ENCODE assay signal across 18 cellular contexts in the genomic region with DNA sequence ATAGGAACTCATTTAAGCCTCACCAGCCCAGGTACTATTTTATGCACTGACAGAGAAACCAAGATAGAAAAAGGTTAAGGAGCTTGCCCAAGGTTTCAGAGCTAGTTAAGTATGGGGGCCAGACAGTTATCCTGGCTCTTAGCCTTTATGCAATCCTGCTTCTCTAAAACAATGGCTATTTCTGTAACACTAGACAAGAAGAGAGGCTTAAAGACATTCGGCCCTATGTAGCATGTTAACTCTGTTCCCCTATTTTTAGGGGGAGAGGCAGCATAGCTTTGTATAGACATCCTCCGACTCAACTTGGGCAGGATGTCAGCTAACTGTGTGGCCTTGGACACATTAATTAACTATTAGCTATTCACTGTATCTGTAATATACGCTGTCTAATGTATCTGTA. TPM values are rescaled to one million over a fixed set of nuclear protein-coding genes. Genes with fewer than 3 reads are reported as not detected.
DNase-seq lines count a peak whose midpoint lies in the region; ATAC-seq, FAIRE-seq and TF ChIP-seq lines count a peak whose summit lies in the region.
"Had no signal": no experiment of that assay in that cellular context is flagged by ENCODE, and none has a peak within 500 bp of the region (broad histone marks: within the 10 kb centered on the region; RNA-seq: fewer than 3 reads in every experiment).

No MANE protein-coding gene starts in this region.

- POLR2A ChIA-PET in AG04450 (lab: Yijun Ruan, JAX) (interaction anchor here (2.1 kb wide), 1 partner anchor 46 kb away, joined by 5 read pairs; no protein-coding TSS in a partner anchor), PC-9 (lab: Charles Lee; ENCODE audit: unreplicated experiment) (no interaction called here)

- H3K79me2 ChIP-seq in PC-9 (ENCODE audit: low read depth): peaks cover 66% of the 10 kb centered on the region

- H3K4me3 ChIP-seq in AG04450 (ENCODE audit: low read depth, low read length): no peak overlapping the region
- H3K4me3 ChIP-seq in PC-9: no peak overlapping the region
- H3K4me3 ChIP-seq in fibroblast of the aortic adventitia (ENCODE audit: low read depth, low read length): no peak overlapping the region
- no peak overlapping the region for H3K4me3 ChIP-seq in rectal smooth muscle tissue (ENCODE audit: low read length)
- H3K4me3 ChIP-seq in kidney (ENCODE audit: low read length in 2 of 2): no peak overlapping the region
- H3K4me3 ChIP-seq: gastrocnemius medialis, mucosa of descending colon had no signal

- no peaks in the 10 kb centered on the region for H4K20me1 ChIP-seq in PC-9 (ENCODE audit: insufficient read depth)

- no peak for FAIRE-seq in kidney (lab: Jason Lieb, UNC)

- no peak for ATAC-seq in HG03108 (IDR thresholded peaks at IDR 0.05; ENCODE audit: unreplicated experiment)
- ATAC-seq: activated CD4-positive, CD25-positive, alpha-beta regulatory T cell treated with anti-CD3 and anti-CD28 coated beads, Interleukin-2, amount 50 U/mL, for 24 hours; gastrocnemius medialis had no signal

- H3K9me3 ChIP-seq in AG04450 (ENCODE audit: control insufficient read depth, insufficient read depth, low read length) (no peaks in the 10 kb centered on the region), PC-9 (ENCODE audit: insufficient read depth, low read depth) (no peaks in the 10 kb centered on the region), kidney (ENCODE audit: control insufficient read depth in 1 of 2, low read length in 2 of 2) (no peaks in the 10 kb centered on the region)
- H3K9me3 ChIP-seq: gastrocnemius medialis, mucosa of descending colon had no signal

- H3K27ac ChIP-seq in AG04450 (ENCODE audit: low read depth, low read length): peak overlapping the region; percentile 49
- peak overlapping the region; percentile 95 for H3K27ac ChIP-seq in PC-9
- H3K27ac ChIP-seq in rectal smooth muscle tissue (ENCODE audit: low read depth, low read length): peak overlapping the region; percentile 74
- no peak overlapping the region for H3K27ac ChIP-seq in kidney (ENCODE audit: low read depth in 2 of 2, low read length in 2 of 2)

- H3K9ac ChIP-seq in rectal smooth muscle tissue (ENCODE audit: low read length) (no peak overlapping the region), kidney (ENCODE audit: low read length in 2 of 2) (no peak overlapping the region)

- TF ChIP-seq CTCF in AG04450 (IDR thresholded peaks at IDR 0.05; ENCODE audit: low read depth, low read length): no peak
- TF ChIP-seq CTCF in PC-9 (conservative IDR thresholded peaks at IDR 0.05): no peak
- no peak for TF ChIP-seq CTCF in fibroblast of the aortic adventitia (IDR thresholded peaks at IDR 0.05; ENCODE audit: insufficient read depth, low read length)
- no peak for TF ChIP-seq CTCF in kidney (IDR thresholded peaks at IDR 0.05; ENCODE audit: borderline replicate concordance, extremely low read depth, insufficient read depth)

- H3K27me3 ChIP-seq in AG04450 (ENCODE audit: control insufficient read depth, insufficient read depth, low read length) (no peaks in the 10 kb centered on the region), PC-9 (ENCODE audit: insufficient read depth, low read depth) (no peaks in the 10 kb centered on the region), rectal smooth muscle tissue (ENCODE audit: control insufficient read depth, insufficient read depth, low read length) (no peaks in the 10 kb centered on the region)
- H3K27me3 ChIP-seq: gastrocnemius medialis had no signal

- CTCF ChIA-PET in AG04450 (lab: Charles Lee): interaction anchor here (1.4 kb wide), 1 partner anchor 34 kb away, joined by 5 read pairs; no protein-coding TSS in a partner anchor
- CTCF ChIA-PET in PC-9 (lab: Charles Lee): interaction anchor here (1.5 kb wide), 1 partner anchor 34 kb away, joined by 3 read pairs; no protein-coding TSS in a partner anchor

- H3K4me1 ChIP-seq in PC-9 (replicated peaks; ENCODE audit: insufficient read depth) (peaks cover 90% of the 10 kb centered on the region), rectal smooth muscle tissue (ENCODE audit: control insufficient read depth, insufficient read depth, low read length) (peaks cover 51% of the 10 kb centered on the region), kidney (ENCODE audit: control insufficient read depth in 1 of 2, insufficient read depth in 1 of 2, low read depth in 1 of 2, low read length in 2 of 2) (peaks cover 0 to 2% of the 10 kb centered on the region in 2 donors)

- no peak overlapping the region for H2AFZ ChIP-seq in PC-9

- H3K9me2 ChIP-seq in PC-9 (ENCODE audit: insufficient read depth): no peaks in the 10 kb centered on the region

- H3F3A ChIP-seq in PC-9 (ENCODE audit: insufficient read depth, low read depth): peaks cover 56% of the 10 kb centered on the region

- DNase-seq in AG04450 (ENCODE audit: low read depth, low spot score) (no peak), PC-9 (no peak), fibroblast of the aortic adventitia (ENCODE audit: low read depth) (peak; percentile 39), NCI-H510A (lab: John Stamatoyannopoulos, UW) (no peak), kidney (no peak), HT-29 (ENCODE audit: low spot score) (no peak)
- DNase-seq: activated naive CD4-positive, alpha-beta T cell treated with anti-CD3 and anti-CD28 coated beads, Interleukin-2, amount 10 ng/mL, durations not matched to agents 7 days and 5 days; COR-L47; effector memory CD4-positive, alpha-beta T cell; gastrocnemius medialis; Karpas-422; mucosa of descending colon; NCI-H1694 treated with DMSO at 0.1 percent for 48 hours; NCI-H446 treated with DMSO at 0.1 percent for 48 hours; T-helper 1 cell had no signal

- intact Hi-C loops in PC-9 (cut with micrococcal nuclease; ENCODE audit: unreplicated experiment): loop anchor here (10.0 kb wide), 1 partner anchor 89 kb away; no protein-coding TSS in a partner anchor
- intact Hi-C loops in kidney (cut with DNase I): no loop called here

- 0 out of 2 replicates have a peak, but pooled peaks cover 7% of the 10 kb centered on the region for H3K36me3 ChIP-seq in PC-9 (ENCODE audit: low read depth)
- H3K36me3 ChIP-seq in rectal smooth muscle tissue (ENCODE audit: control insufficient read depth, insufficient read depth, low read length): no peaks in the 10 kb centered on the region
- H3K36me3 ChIP-seq in kidney (ENCODE audit: control insufficient read depth in 1 of 2, insufficient read depth in 2 of 2, low read length in 2 of 2): no peaks in the 10 kb centered on the region
- H3K36me3 ChIP-seq: gastrocnemius medialis had no signal

- H3K4me2 ChIP-seq in PC-9: peak overlapping the region; percentile 50

- no TSS peak for BruUV-seq in PC-9 (replicated peaks; lab: Mats Ljungman, UMichigan)

RNA-seq across cellular contexts. Expression of gene LHFPL2, which starts 54.6 kb away (rescaled TPM):
- polyA plus RNA-seq in AG04450 (2011; rRNA removed) (19.4 and 20.1 TPM in 2 replicates), kidney (ENCODE audit: insufficient read depth, low read depth, low replicate concordance) (1.8 TPM)
- polyA minus RNA-seq in AG04450 (2011; rRNA and poly(A)+ RNA removed): 22.8 and 30.2 TPM in 2 replicates
- total RNA-seq in PC-9 (2021) (10.1 and 14.0 TPM in 2 replicates), fibroblast of the aortic adventitia (ENCODE audit: low replicate concordance) (42.8 and 81.2 TPM in 2 replicates), kidney (12.6 TPM)
- 11.7 and 18.9 TPM in 2 replicates for total RNA-seq in HT-29 (2014; rRNA removed; shearing (Covaris generic))

Comparison
In these comparisons a context has a peak if more than half of its experiments do, and no peak if none do; other contexts are left out.
1. H3K27ac ChIP-seq: peak in AG04450 (single experiment), PC-9 (single experiment) and rectal smooth muscle tissue (single experiment); none in kidney (0 of 2).